Comparison of ENCODE assay signal across 8 cellular contexts in the genomic region with DNA sequence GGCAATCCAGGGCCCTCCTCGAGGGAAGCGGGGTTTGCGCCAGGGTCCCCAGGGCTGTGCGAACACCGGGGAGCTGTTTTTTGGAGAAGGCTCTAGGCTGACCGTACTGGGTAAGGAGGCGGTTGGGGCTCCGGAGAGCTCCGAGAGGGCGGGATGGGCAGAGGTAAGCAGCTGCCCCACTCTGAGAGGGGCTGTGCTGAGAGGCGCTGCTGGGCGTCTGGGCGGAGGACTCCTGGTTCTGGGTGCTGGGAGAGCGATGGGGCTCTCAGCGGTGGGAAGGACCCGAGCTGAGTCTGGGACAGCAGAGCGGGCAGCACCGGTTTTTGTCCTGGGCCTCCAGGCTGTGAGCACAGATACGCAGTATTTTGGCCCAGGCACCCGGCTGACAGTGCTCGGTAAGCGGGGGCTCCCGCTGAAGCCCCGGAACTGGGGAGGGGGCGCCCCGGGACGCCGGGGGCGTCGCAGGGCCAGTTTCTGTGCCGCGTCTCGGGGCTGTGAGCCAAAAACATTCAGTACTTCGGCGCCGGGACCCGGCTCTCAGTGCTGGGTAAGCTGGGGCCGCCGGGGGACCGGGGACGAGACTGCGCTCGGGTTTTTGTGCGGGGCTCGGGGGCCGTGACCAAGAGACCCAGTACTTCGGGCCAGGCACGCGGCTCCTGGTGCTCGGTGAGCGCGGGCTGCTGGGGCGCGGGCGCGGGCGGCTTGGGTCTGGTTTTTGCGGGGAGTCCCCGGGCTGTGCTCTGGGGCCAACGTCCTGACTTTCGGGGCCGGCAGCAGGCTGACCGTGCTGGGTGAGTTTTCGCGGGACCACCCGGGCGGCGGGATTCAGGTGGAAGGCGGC. TPM values are rescaled to one million over a fixed set of nuclear protein-coding genes. Genes with fewer than 3 reads are reported as not detected.
A peak's percentile ranks its signal among the peaks of the same experiment; 100 is the strongest.
DNase-seq lines count a peak whose midpoint lies in the region; ATAC-seq and TF ChIP-seq lines count a peak whose summit lies in the region.

No MANE protein-coding gene starts in this region.

- peaks cover 82% of the 10 kb centered on the region for H3K27me3 Mint-ChIP-seq in brain

- H3K4me1 Mint-ChIP-seq in brain: peaks cover 15% of the 10 kb centered on the region

- no peaks in the 10 kb centered on the region for H3K36me3 ChIP-seq in mucosa of rectum (ENCODE audit: control insufficient read depth in 2 of 2, insufficient read depth in 2 of 2, low read length in 2 of 2)

- DNase-seq in activated T-cell treated with anti-CD3 and anti-CD28 coated beads, Interleukin-2, amount 50 U/mL, for 1 hour: peak; percentile 71
- DNase-seq in activated T-cell treated with anti-CD3 and anti-CD28 coated beads for 4 hours (no peak), NCI-H2081 treated with DMSO at 0.1 percent for 48 hours (lab: John Stamatoyannopoulos, UW) (no peak), NCI-H524 treated with DMSO at 0.1 percent for 48 hours (lab: John Stamatoyannopoulos, UW) (no peak)
- no peak for DNase-seq in stimulated activated CD4-positive, alpha-beta T cell treated with anti-CD3 and anti-CD28 coated beads, Interleukin-4, amount 100 ng/mL, for 24 hours

- TF ChIP-seq CTCF in brain (conservative IDR thresholded peaks at IDR 0.05): no peak

- peak; percentile 55 for ATAC-seq in HG03354 (IDR thresholded peaks at IDR 0.05; ENCODE audit: poor library complexity, severe bottlenecking, unreplicated experiment)

- H3K4me3 ChIP-seq in mucosa of rectum (ENCODE audit: low read length in 2 of 2): peak overlapping the region; percentile 50 to 70

- no peak overlapping the region for H3K27ac Mint-ChIP-seq in brain

- peaks cover 2 to 4% of the 10 kb centered on the region in 2 donors for H3K4me1 ChIP-seq in mucosa of rectum (ENCODE audit: control insufficient read depth in 2 of 2, insufficient read depth in 2 of 2, low read length in 2 of 2)

- H3K4me3 Mint-ChIP-seq in brain: peak overlapping the region in 4 of 5 experiments; percentile 13 to 84 (median 53)

- H3K27ac ChIP-seq in mucosa of rectum (ENCODE audit: low read depth in 2 of 2, low read length in 2 of 2): peak overlapping the region; percentile 70 to 84

- H3K27me3 ChIP-seq in mucosa of rectum (ENCODE audit: control insufficient read depth in 2 of 2, insufficient read depth in 2 of 2, low read length in 2 of 2): peaks cover 24 to 51% of the 10 kb centered on the region in 2 donors

- peak overlapping the region; percentile 28 to 68 for H3K9ac ChIP-seq in mucosa of rectum (ENCODE audit: low read depth in 1 of 2, low read length in 2 of 2)

- no peaks in the 10 kb centered on the region for H3K36me3 Mint-ChIP-seq in brain

- H3K9me3 ChIP-seq in mucosa of rectum (ENCODE audit: control insufficient read depth in 2 of 2, low read length in 2 of 2): no peaks in the 10 kb centered on the region

- no peaks in the 10 kb centered on the region for H3K9me3 Mint-ChIP-seq in brain

RNA-seq across cellular contexts. Expression of a gene that starts 26.0 kb away (rescaled TPM):
- polyA plus RNA-seq in brain (ENCODE audit: insufficient read depth, low read depth, low replicate concordance): not detected

RNA-seq across cellular contexts. Expression of a gene that starts 47.4 kb away (rescaled TPM):
- polyA plus RNA-seq in brain (ENCODE audit: insufficient read depth, low read depth, low replicate concordance): not detected

RNA-seq across cellular contexts. Expression of a gene that starts 58.2 kb away (rescaled TPM):
- polyA plus RNA-seq in brain (ENCODE audit: insufficient read depth, low read depth, low replicate concordance): 74.6 TPM
